8 cellular contexts compared by ENCODE assay signal in the genomic region with DNA sequence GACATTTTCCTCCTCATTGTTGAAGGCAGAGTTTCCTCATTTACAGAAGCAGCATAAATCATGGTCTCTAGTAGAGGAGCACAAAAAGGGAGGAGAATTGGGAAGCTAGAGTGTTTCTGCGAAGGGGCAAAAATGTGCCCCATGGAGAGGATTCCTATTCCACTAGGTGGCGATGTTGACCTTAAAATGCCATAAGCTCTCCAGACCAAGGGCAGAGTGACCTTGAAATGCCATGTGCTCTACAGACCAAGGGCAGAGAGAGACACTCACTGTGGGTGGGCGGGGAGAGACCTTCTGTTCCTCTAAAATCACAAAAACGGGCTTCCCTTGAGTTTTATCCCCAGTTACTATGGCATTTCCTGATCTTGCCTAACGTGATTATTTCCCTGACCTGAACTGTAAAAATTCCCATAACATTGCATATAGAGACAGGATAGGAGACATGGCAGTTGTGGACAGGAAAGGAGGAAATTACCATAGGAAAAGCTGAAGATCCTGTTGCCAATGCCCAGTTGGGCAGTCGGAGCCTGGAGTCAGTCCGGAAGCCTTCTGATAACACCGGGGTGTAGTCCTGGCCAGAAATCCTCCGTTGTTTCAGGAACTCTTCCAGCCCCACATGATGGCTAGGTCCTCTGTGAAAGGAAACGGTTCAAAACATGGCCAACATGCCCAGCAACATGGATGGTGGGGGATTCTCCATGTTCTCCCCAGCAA.
A peak's percentile ranks its signal among the peaks of the same experiment; 100 is the strongest.
DNase-seq lines count a peak whose midpoint lies in the region; ATAC-seq, FAIRE-seq and TF ChIP-seq lines count a peak whose summit lies in the region.

No MANE protein-coding gene starts in this region.

- H3K27ac Mint-ChIP-seq in glutamatergic neuron (ENCODE audit: unreplicated experiment) = no peak overlapping the region
- H3K27ac Mint-ChIP-seq in naive thymus-derived CD4-positive, alpha-beta T cell = no peak overlapping the region

- no peaks in the 10 kb centered on the region for H3K27me3 ChIP-seq in naive thymus-derived CD4-positive, alpha-beta T cell (ENCODE audit: control insufficient read depth in 2 of 2, insufficient read depth in 2 of 2, low read length in 2 of 2)

- H3K4me3 ChIP-seq in SK-N-MC = no peak overlapping the region
- H3K4me3 ChIP-seq in naive thymus-derived CD4-positive, alpha-beta T cell (ENCODE audit: low read length) = no peak overlapping the region

- H3K9me3 Mint-ChIP-seq in glutamatergic neuron (ENCODE audit: unreplicated experiment) = no peaks in the 10 kb centered on the region
- H3K9me3 Mint-ChIP-seq in naive thymus-derived CD4-positive, alpha-beta T cell = peaks cover 0 to 2% (median 0%) of the 10 kb centered on the region in 11 donors

- CTCF ChIA-PET in naive thymus-derived CD4-positive, alpha-beta T cell (lab: Charles Lee) = no interaction called here

- ATAC-seq in GM18861 (IDR thresholded peaks at IDR 0.05; ENCODE audit: unreplicated experiment) = peak; percentile 80
- no peak for ATAC-seq in naive thymus-derived CD4-positive, alpha-beta T cell

- no peaks in the 10 kb centered on the region for H3K4me1 ChIP-seq in naive thymus-derived CD4-positive, alpha-beta T cell (ENCODE audit: control insufficient read depth in 2 of 2, insufficient read depth in 2 of 2, low read length in 2 of 2)

- no peak overlapping the region for H3K9ac ChIP-seq in SK-N-MC (ENCODE audit: insufficient read length)

- no peak overlapping the region for H3K27ac ChIP-seq in SK-N-MC
- no peak overlapping the region for H3K27ac ChIP-seq in naive thymus-derived CD4-positive, alpha-beta T cell (ENCODE audit: low read depth, low read length)

- no peaks in the 10 kb centered on the region for H3K27me3 Mint-ChIP-seq in glutamatergic neuron (ENCODE audit: unreplicated experiment)
- no peaks in the 10 kb centered on the region for H3K27me3 Mint-ChIP-seq in naive thymus-derived CD4-positive, alpha-beta T cell

- intact Hi-C loops in naive thymus-derived CD4-positive, alpha-beta T cell (cut with micrococcal nuclease) = no loop called here

- no peaks in the 10 kb centered on the region for H3K36me3 ChIP-seq in SK-N-MC (ENCODE audit: insufficient read depth, low read length)
- H3K36me3 ChIP-seq in naive thymus-derived CD4-positive, alpha-beta T cell (ENCODE audit: control insufficient read depth in 2 of 3, insufficient read depth in 3 of 3, low read length in 3 of 3) = no peaks in the 10 kb centered on the region

- DNase-seq in COR-L47 (lab: John Stamatoyannopoulos, UW) (peak; percentile 51), HTR-8/SVneo (ENCODE audit: insufficient read length, low spot score) (peak; percentile 13), SK-N-MC (ENCODE audit: low read depth, low spot score) (peak; percentile 16), glutamatergic neuron (no peak), GM19238 (ENCODE audit: insufficient read length, low spot score) (no peak), activated gamma-delta T cell treated with Interleukin-2 at 50 U/mL for 16 hours (no peak)
- no peak for DNase-seq in naive thymus-derived CD4-positive, alpha-beta T cell

- POLR2A ChIA-PET in naive thymus-derived CD4-positive, alpha-beta T cell (lab: Charles Lee) = no interaction called here

- 0 out of 2 replicates have a peak, but pooled peaks cover under 1% of the 10 kb centered on the region for H3K9me3 ChIP-seq in SK-N-MC (ENCODE audit: low read depth, low read length)
- H3K9me3 ChIP-seq in naive thymus-derived CD4-positive, alpha-beta T cell (ENCODE audit: control insufficient read depth in 2 of 3, low read length in 3 of 3) = no peaks in the 10 kb centered on the region

- FAIRE-seq in HTR-8/SVneo (lab: Jason Lieb, UNC) = peak; percentile 72

- H3K4me1 Mint-ChIP-seq in glutamatergic neuron (ENCODE audit: low read depth, unreplicated experiment) = no peaks in the 10 kb centered on the region
- H3K4me1 Mint-ChIP-seq in naive thymus-derived CD4-positive, alpha-beta T cell = no peaks in the 10 kb centered on the region

- no peak overlapping the region for H3K4me3 Mint-ChIP-seq in glutamatergic neuron (ENCODE audit: unreplicated experiment)
- H3K4me3 Mint-ChIP-seq in naive thymus-derived CD4-positive, alpha-beta T cell = no peak overlapping the region

- peak; percentile 66 for TF ChIP-seq CTCF in glutamatergic neuron (IDR thresholded peaks at IDR 0.05; ENCODE audit: partially characterized antibody, unreplicated experiment)

- H3K36me3 Mint-ChIP-seq in glutamatergic neuron (ENCODE audit: unreplicated experiment) = no peaks in the 10 kb centered on the region
- no peaks in the 10 kb centered on the region for H3K36me3 Mint-ChIP-seq in naive thymus-derived CD4-positive, alpha-beta T cell

Comparison
In these comparisons a context has a peak if more than half of its experiments do, and no peak if none do; other contexts are left out.
1. DNase-seq: peak in COR-L47 (single experiment), HTR-8/SVneo (single experiment) and SK-N-MC (single experiment); none in glutamatergic neuron (single experiment), GM19238 (single experiment), activated gamma-delta T cell treated with Interleukin-2 at 50 U/mL for 16 hours (single experiment) and naive thymus-derived CD4-positive, alpha-beta T cell (0 of 9).